ENCODE assay signal across 8 cellular contexts in the genomic region with DNA sequence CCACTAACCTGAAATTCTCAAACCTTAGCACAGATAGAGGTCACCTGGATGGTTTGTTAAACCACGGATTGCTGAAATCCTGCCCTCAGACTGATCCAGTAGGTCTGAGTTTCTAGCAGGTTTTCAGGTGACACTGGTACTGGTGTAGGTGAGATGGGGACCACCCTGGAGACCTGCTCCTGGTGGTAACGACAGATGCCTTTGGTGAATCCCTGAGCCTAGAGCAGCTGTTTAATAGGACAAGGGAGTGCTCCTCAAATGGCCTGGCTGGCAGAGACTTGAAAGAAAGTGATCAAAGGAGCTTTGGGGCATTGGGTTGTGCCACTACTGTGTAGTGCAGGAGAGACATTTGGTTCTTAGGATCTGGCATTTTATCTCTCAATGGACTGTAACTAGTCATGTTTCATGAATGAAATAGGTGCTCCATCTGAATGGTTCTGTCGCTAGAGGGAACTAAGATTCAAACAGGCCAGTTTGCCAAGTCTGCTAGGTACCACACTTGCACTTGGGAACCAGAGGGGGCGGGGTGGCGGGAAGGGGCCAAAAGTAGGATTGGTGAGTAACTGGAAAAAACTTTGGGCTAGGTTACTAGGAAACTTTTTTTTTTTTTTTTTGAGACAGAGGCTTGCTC. TPM values are rescaled to one million over a fixed set of nuclear protein-coding genes. Genes with fewer than 3 reads are reported as not detected.
A peak's percentile ranks its signal among the peaks of the same experiment; 100 is the strongest.
DNase-seq lines count a peak whose midpoint lies in the region; ATAC-seq and TF ChIP-seq lines count a peak whose summit lies in the region.

No MANE protein-coding gene starts in this region.

- TF ChIP-seq RAD21 in liver (IDR thresholded peaks at IDR 0.05) = peak in 1 of 2 donors; percentile 7

- H3K9me3 ChIP-seq in BLaER1 treated with 17β-estradiol and CSF1 and Interleukin-3, amounts not matched to agents 10 nM and 100 nM (replicated peaks in 1 of 11) = no peaks in the 10 kb centered on the region
- no peaks in the 10 kb centered on the region for H3K9me3 ChIP-seq in liver (ENCODE audit: control insufficient read depth in 4 of 4, low read length in 3 of 4)
- no peaks in the 10 kb centered on the region for H3K9me3 ChIP-seq in uterus

- H3K36me3 ChIP-seq in BLaER1 treated with 17β-estradiol and CSF1 and Interleukin-3, amounts not matched to agents 10 nM and 100 nM = peaks cover 54 to 70% (median 68%) of the 10 kb centered on the region in 11 experiments
- peaks cover 34% of the 10 kb centered on the region for H3K36me3 ChIP-seq in H7 (replicated peaks; ENCODE audit: control insufficient read depth, insufficient read depth, low read length)
- peaks cover 6 to 26% (median 15%) of the 10 kb centered on the region in 4 donors for H3K36me3 ChIP-seq in liver (ENCODE audit: control insufficient read depth in 4 of 4, insufficient read depth in 3 of 4, low read depth in 1 of 4, low read length in 3 of 4)
- no peaks in the 10 kb centered on the region for H3K36me3 ChIP-seq in uterus

- intact Hi-C loops in uterus (cut with DNase I; ENCODE audit: low total_unique reads) = no loop called here

- no peaks in the 10 kb centered on the region for H3K9me3 Mint-ChIP-seq in WTC11

- TF ChIP-seq POLR2A in uterus (IDR thresholded peaks at IDR 0.05) = no peak

- no peak overlapping the region for H3K27ac ChIP-seq in BLaER1 treated with 17β-estradiol and CSF1 and Interleukin-3, amounts not matched to agents 10 nM and 100 nM
- no peak overlapping the region for H3K27ac ChIP-seq in liver (ENCODE audit: low read depth in 1 of 2, low read length in 2 of 2)
- no peak overlapping the region for H3K27ac ChIP-seq in uterus

- H3K27me3 ChIP-seq in BLaER1 treated with 17β-estradiol and CSF1 and Interleukin-3, amounts not matched to agents 10 nM and 100 nM = no peaks in the 10 kb centered on the region
- H3K27me3 ChIP-seq in H7 (ENCODE audit: control insufficient read depth, insufficient read depth, low read length) (no peaks in the 10 kb centered on the region), liver (ENCODE audit: control insufficient read depth in 4 of 4, insufficient read depth in 4 of 4, low read length in 3 of 4) (no peaks in the 10 kb centered on the region), uterus (no peaks in the 10 kb centered on the region)

- no peak overlapping the region for H3K4me2 ChIP-seq in BLaER1 treated with 17β-estradiol and CSF1 and Interleukin-3, amounts not matched to agents 10 nM and 100 nM

- H3K9ac ChIP-seq in BLaER1 treated with 17β-estradiol and CSF1 and Interleukin-3, amounts not matched to agents 10 nM and 100 nM = peak overlapping the region in 6 of 11 experiments; percentile 2 to 96 (median 34); a peak in 6 of 22 replicates
- no peak overlapping the region for H3K9ac ChIP-seq in liver (ENCODE audit: low read depth in 1 of 2, low read length in 2 of 2)

- H3K4me1 Mint-ChIP-seq in WTC11 = peaks cover 26% of the 10 kb centered on the region

- peak; percentile 29 for ATAC-seq in WTC11

- H3K4me1 ChIP-seq in BLaER1 treated with 17β-estradiol and CSF1 and Interleukin-3, amounts not matched to agents 10 nM and 100 nM = peaks cover 24 to 65% (median 41%) of the 10 kb centered on the region in 10 experiments
- peaks cover 4 to 15% (median 11%) of the 10 kb centered on the region in 4 donors for H3K4me1 ChIP-seq in liver (ENCODE audit: control insufficient read depth in 4 of 4, insufficient read depth in 4 of 4, low read length in 3 of 4)
- H3K4me1 ChIP-seq in uterus = no peaks in the 10 kb centered on the region

- H3K27me3 Mint-ChIP-seq in WTC11 (ENCODE audit: low read depth) = no peaks in the 10 kb centered on the region; the same call in 1 of the 2 replicates

- DNase-seq in H7 = peak; percentile 57
- DNase-seq in WTC11 (ENCODE audit: low spot score) = no peak
- DNase-seq in uterus = no peak
- no peak for DNase-seq in GM10248 (ENCODE audit: extremely low spot score)
- no peak for DNase-seq in NCI-H146 (lab: John Stamatoyannopoulos, UW)
- DNase-seq in SKM-1 (lab: John Stamatoyannopoulos, UW; ENCODE audit: unreplicated experiment) = no peak

- H3K36me3 Mint-ChIP-seq in WTC11 = peaks cover 51% of the 10 kb centered on the region

- POLR2A ChIA-PET in WTC11 (lab: Charles Lee) (no interaction called here), GM10248 (lab: Yijun Ruan, JAX) (no interaction called here)

- 82% methylated on average over 5 of the region's 5 CpGs for WGBS in liver

- peaks cover 37 to 78% (median 63%) of the 10 kb centered on the region in 11 experiments; a peak in 21 of 22 replicates for H4K20me1 ChIP-seq in BLaER1 treated with 17β-estradiol and CSF1 and Interleukin-3, amounts not matched to agents 10 nM and 100 nM

- H3K27ac Mint-ChIP-seq in WTC11 = peak overlapping the region; percentile 82

- H3K4me3 Mint-ChIP-seq in WTC11 = no peak overlapping the region

- no peak overlapping the region for H3K4me3 ChIP-seq in BLaER1 treated with 17β-estradiol and CSF1 and Interleukin-3, amounts not matched to agents 10 nM and 100 nM
- H3K4me3 ChIP-seq in H7 (ENCODE audit: insufficient read depth, low read depth, low read length) = no peak overlapping the region
- H3K4me3 ChIP-seq in liver (ENCODE audit: low read depth in 1 of 3, low read length in 3 of 3) = no peak overlapping the region
- no peak overlapping the region for H3K4me3 ChIP-seq in uterus

- TF ChIP-seq CTCF in WTC11 (IDR thresholded peaks at IDR 0.05) = no peak
- no peak for TF ChIP-seq CTCF in liver (IDR thresholded peaks at IDR 0.05; ENCODE audit: low read depth, low read length, missing input control)
- no peak for TF ChIP-seq CTCF in uterus (IDR thresholded peaks at IDR 0.05)
- TF ChIP-seq CTCF in GM10248 (IDR thresholded peaks at IDR 0.05; ENCODE audit: control extremely low read depth, extremely low read depth, low read depth, missing control alignments) = no peak

- CTCF ChIA-PET in WTC11 (lab: Charles Lee) (interaction anchor here (2.4 kb wide), 1 partner anchor 18 kb away, joined by 8 read pairs; the partner anchor contains the start of gene VAT1), GM10248 (lab: Yijun Ruan, JAX) (no interaction called here)

TF ChIP-seq in WTC11, 78 proteins besides CTCF, POLR2A, EP300 and RAD21 (continues in another document):
- TF ChIP-seq TCF7 (CRISPR knock-in tag; IDR thresholded peaks at IDR 0.05; ENCODE audit: low read depth) (no peak), FOXP4 (CRISPR knock-in tag; IDR thresholded peaks at IDR 0.05) (no peak), NR3C1 (CRISPR knock-in tag; conservative IDR thresholded peaks at IDR 0.05; ENCODE audit: low read depth) (no peak)

TF ChIP-seq in liver, 16 proteins besides CTCF, POLR2A, EP300 and RAD21:
- TF ChIP-seq RXRA (IDR thresholded peaks at IDR 0.05) = no peak
- no peak for TF ChIP-seq EGR1 (IDR thresholded peaks at IDR 0.05; ENCODE audit: low read depth in 2 of 2)
- peak; percentile 12 to 16 for TF ChIP-seq HNF4A (conservative IDR thresholded peaks at IDR 0.05)

RNA-seq across cellular contexts. Expression of gene IFI35, which starts 2.9 kb away (rescaled TPM):
- total RNA-seq in H7 (2014; rRNA removed; shearing (Covaris generic)) = 3.9 and 6.2 TPM in 2 replicates
- total RNA-seq in WTC11 (2021) = 3.0 to 4.7 TPM (median 3.8 TPM) in 3 replicates
- 10 to 100 TPM; 11.9 to 20.7 TPM for total RNA-seq in liver
- polyA plus RNA-seq in liver = 10 to 100 TPM; 23.4 to 34.6 TPM
- total RNA-seq in uterus = 10 to 100 TPM in 2 of 4 donors, 1 to 10 TPM in 2; 5.9 to 31.4 (median 10.0) TPM

RNA-seq across cellular contexts. Expression of gene RPL27, which starts 5.4 kb away (rescaled TPM):
- total RNA-seq in H7 (2014; rRNA removed; shearing (Covaris generic)) = 1,832 and 1,859 TPM in 2 replicates
- total RNA-seq in WTC11 (2021) = 1,391 to 1,553 TPM (median 1,518 TPM) in 3 replicates
- 100 to 1,000 TPM; 188 to 422 TPM for total RNA-seq in liver
- polyA plus RNA-seq in liver = 100 to 1,000 TPM; 463 to 928 TPM
- 1,000 to 10,000 TPM in 3 of 4 donors, 100 to 1,000 TPM in 1; 635 to 7,543 (median 1,847) TPM for total RNA-seq in uterus

RNA-seq across cellular contexts. Expression of gene VAT1, which starts 18.5 kb away (rescaled TPM):
- 263 and 264 TPM in 2 replicates for total RNA-seq in H7 (2014; rRNA removed; shearing (Covaris generic))
- total RNA-seq in WTC11 (2021) = 291 to 298 TPM (median 296 TPM) in 3 replicates
- total RNA-seq in liver = 10 to 100 TPM; 16.3 to 18.7 TPM
- 10 to 100 TPM; 32.1 to 38.8 TPM for polyA plus RNA-seq in liver
- total RNA-seq in uterus = 100 to 1,000 TPM in 3 of 4 donors, 10 to 100 TPM in 1; 59.5 to 187 (median 152) TPM

RNA-seq across cellular contexts. Expression of gene RND2, which starts 21.4 kb away (rescaled TPM):
- 25.3 and 25.9 TPM in 2 replicates for total RNA-seq in H7 (2014; rRNA removed; shearing (Covaris generic))
- 46.9 to 51.8 TPM (median 50.2 TPM) in 3 replicates for total RNA-seq in WTC11 (2021)
- total RNA-seq in liver = 1 to 10 TPM; 1.9 to 2.8 TPM
- 1 to 10 TPM; 2.1 to 2.4 TPM for polyA plus RNA-seq in liver
- 10 to 100 TPM in 1 of 4 donors, 1 to 10 TPM in 2, under 1 TPM in 1; 0.88 to 14.0 (median 3.5) TPM for total RNA-seq in uterus

RNA-seq across cellular contexts. Expression of gene RUNDC1, which starts 23.3 kb away (rescaled TPM):
- 7.7 and 8.3 TPM in 2 replicates for total RNA-seq in H7 (2014; rRNA removed; shearing (Covaris generic))
- total RNA-seq in WTC11 (2021) (12.2 to 14.2 TPM (median 12.7 TPM) in 3 replicates), liver (1 to 10 TPM; 5.6 to 8.1 TPM), uterus (10 to 100 TPM; 10.8 to 18.3 (median 13.1) TPM)
- 1 to 10 TPM; 2.9 to 3.2 TPM for polyA plus RNA-seq in liver

Comparison
In these comparisons a context has a peak if more than half of its experiments do, and no peak if none do; other contexts are left out.
1. H3K9ac ChIP-seq: peak in BLaER1 treated with 17β-estradiol and CSF1 and Interleukin-3, amounts not matched to agents 10 nM and 100 nM (6 of 11); none in liver (0 of 2).